ENCODE assay signal across 8 cellular contexts in genomic region chr10:7787150-7787856, GRCh38. TPM values are rescaled to one million over a fixed set of nuclear protein-coding genes. Genes with fewer than 3 reads are reported as not detected.
A peak's percentile ranks its signal among the peaks of the same experiment; 100 is the strongest.
DNase-seq lines count a peak whose midpoint lies in the region; FAIRE-seq and TF ChIP-seq lines count a peak whose summit lies in the region.

No MANE protein-coding gene starts in this region.

- H3K9me2 ChIP-seq in GM23248 (ENCODE audit: insufficient read depth) (no peaks in the 10 kb centered on the region), MM.1S (replicated peaks; ENCODE audit: insufficient read depth, low read length) (no peaks in the 10 kb centered on the region)

- H3K27ac Mint-ChIP-seq in neural progenitor cell = no peak overlapping the region

- no peak overlapping the region for H3K4me3 Mint-ChIP-seq in neural progenitor cell

- no peaks in the 10 kb centered on the region for H3K9me3 Mint-ChIP-seq in neural progenitor cell

- H3K4me1 ChIP-seq in GM23248 (ENCODE audit: insufficient read depth) (peaks cover 28% of the 10 kb centered on the region), MM.1S (ENCODE audit: low read length) (peaks cover 17% of the 10 kb centered on the region), neural progenitor cell (peaks cover 17% of the 10 kb centered on the region)

- H2AFZ ChIP-seq in GM23248 = peak overlapping the region; percentile 92
- peak overlapping the region; percentile 84 for H2AFZ ChIP-seq in MM.1S (ENCODE audit: low read length)
- H2AFZ ChIP-seq in neural progenitor cell (replicated peaks) = peak overlapping the region; percentile 85

- peaks cover 12% of the 10 kb centered on the region for H3K36me3 Mint-ChIP-seq in neural progenitor cell

- peak overlapping the region; percentile 99 for H3K4me2 ChIP-seq in GM23248 (ENCODE audit: unreplicated experiment)
- peak overlapping the region; percentile 84 for H3K4me2 ChIP-seq in MM.1S (ENCODE audit: low read depth, low read length)
- H3K4me2 ChIP-seq in neural progenitor cell = peak overlapping the region; percentile 82

- FAIRE-seq in urothelium cell line (lab: Jason Lieb, UNC) = no peak

- H4K20me1 ChIP-seq in GM23248 (ENCODE audit: insufficient read depth) (peaks cover 15% of the 10 kb centered on the region), MM.1S (ENCODE audit: insufficient read depth, low read length) (peaks cover 22% of the 10 kb centered on the region), neural progenitor cell (ENCODE audit: low read depth) (peaks cover 72% of the 10 kb centered on the region)

- H3K27me3 Mint-ChIP-seq in neural progenitor cell (ENCODE audit: insufficient read depth, low read depth) = no peaks in the 10 kb centered on the region

- H3K27ac ChIP-seq in GM23248 = peak overlapping the region; percentile 41
- H3K27ac ChIP-seq in MM.1S (ENCODE audit: low read length) = no peak overlapping the region
- H3K27ac ChIP-seq in neural progenitor cell = no peak overlapping the region

- 0 out of 2 replicates have a peak, but pooled peaks cover 6% of the 10 kb centered on the region for H3F3A ChIP-seq in GM23248 (ENCODE audit: insufficient read depth)
- no peaks in the 10 kb centered on the region for H3F3A ChIP-seq in MM.1S (ENCODE audit: insufficient read depth, low read length)
- H3F3A ChIP-seq in neural progenitor cell (ENCODE audit: low read depth) = no peaks in the 10 kb centered on the region

- H3K27me3 ChIP-seq in GM23248 (replicated peaks; ENCODE audit: insufficient read depth) = no peaks in the 10 kb centered on the region
- no peaks in the 10 kb centered on the region for H3K27me3 ChIP-seq in MM.1S (replicated peaks; ENCODE audit: insufficient read depth, low read length)
- H3K27me3 ChIP-seq in neural progenitor cell = no peaks in the 10 kb centered on the region

- H3K9me3 ChIP-seq in GM23248 (ENCODE audit: low read depth) = no peaks in the 10 kb centered on the region
- no peaks in the 10 kb centered on the region for H3K9me3 ChIP-seq in MM.1S (replicated peaks; ENCODE audit: insufficient read depth, low read length)
- no peaks in the 10 kb centered on the region for H3K9me3 ChIP-seq in neural progenitor cell (ENCODE audit: low read depth)

- DNase-seq in GM23248 (peak; percentile 76), MM.1S (no peak), epithelial cell of esophagus (ENCODE audit: low read depth) (peak; percentile 56), neural progenitor cell (ENCODE audit: low spot score) (no peak), OCI-M1 (lab: John Stamatoyannopoulos, UW) (no peak), DMS153 (lab: John Stamatoyannopoulos, UW) (no peak), urothelium cell line (ENCODE audit: low spot score) (no peak)

- H3K4me3 ChIP-seq in GM08714 (ENCODE audit: low read length) = peak overlapping the region; percentile 89
- peak overlapping the region; percentile 83 for H3K4me3 ChIP-seq in GM23248
- H3K4me3 ChIP-seq in MM.1S (ENCODE audit: low read length) = peak overlapping the region; percentile 90
- peak overlapping the region; percentile 88 for H3K4me3 ChIP-seq in epithelial cell of esophagus (ENCODE audit: low read length)
- peak overlapping the region; percentile 86 for H3K4me3 ChIP-seq in neural progenitor cell

- H3K79me2 ChIP-seq in GM23248 (ENCODE audit: insufficient read depth) (peaks cover 99% of the 10 kb centered on the region), MM.1S (ENCODE audit: low read length) (peaks cover 99% of the 10 kb centered on the region), neural progenitor cell (ENCODE audit: low read depth) (peaks cover 99% of the 10 kb centered on the region)

- H3K36me3 ChIP-seq in GM23248 (ENCODE audit: low read depth) (no peaks in the 10 kb centered on the region), MM.1S (replicated peaks; ENCODE audit: insufficient read depth, low read length) (no peaks in the 10 kb centered on the region; the same call in 1 of the 2 replicates), neural progenitor cell (peaks cover 7% of the 10 kb centered on the region)

- in situ Hi-C loops in GM23248 (cut with MboI) = no loop called here

- TF ChIP-seq CTCF in MM.1S (IDR thresholded peaks at IDR 0.05; ENCODE audit: low read length) (no peak), epithelial cell of esophagus (IDR thresholded peaks at IDR 0.05; ENCODE audit: insufficient read depth, low read depth, low read length, missing control alignments) (no peak), neural progenitor cell (IDR thresholded peaks at IDR 0.05) (no peak)

- 5 to 6% methylated on average over 23 to 26 of the region's 26 CpGs for WGBS in GM23248 (ENCODE audit: low coverage in 1 of 2, low lambda C conversion rate in 2 of 2, missing lambda C conversion rate in 2 of 2), 2 experiments

- H3K9ac ChIP-seq in GM23248 = peak overlapping the region; percentile 94
- peak overlapping the region; percentile 82 for H3K9ac ChIP-seq in MM.1S (ENCODE audit: low read length)
- H3K9ac ChIP-seq in neural progenitor cell = peak overlapping the region; percentile 81

- H3K4me1 Mint-ChIP-seq in neural progenitor cell = peaks cover 20% of the 10 kb centered on the region

RNA-seq across cellular contexts. Expression of gene KIN, which starts 0.5 kb away (rescaled TPM):
- total RNA-seq in GM23248 (2014; rRNA removed; shearing (Covaris generic)) = 3.8 and 7.8 TPM in 2 replicates
- 10.6 and 11.7 TPM in 2 replicates for polyA plus RNA-seq in GM23248 (2016; fragmentation: Nextera tagmentation; extraction: Ambion mirVana)
- total RNA-seq in neural progenitor cell (ENCODE audit: low replicate concordance) = 9.1 and 23.6 TPM in 2 replicates

RNA-seq across cellular contexts. Expression of gene ATP5F1C, which starts 0.7 kb away (rescaled TPM):
- total RNA-seq in GM23248 (2014; rRNA removed; shearing (Covaris generic)) = 229 and 315 TPM in 2 replicates
- 294 and 304 TPM in 2 replicates for polyA plus RNA-seq in GM23248 (2016; fragmentation: Nextera tagmentation; extraction: Ambion mirVana)
- 356 and 466 TPM in 2 replicates for total RNA-seq in neural progenitor cell (ENCODE audit: low replicate concordance)

RNA-seq across cellular contexts. Expression of gene TAF3, which starts 31.0 kb away (rescaled TPM):
- 1.7 and 2.4 TPM in 2 replicates for total RNA-seq in GM23248 (2014; rRNA removed; shearing (Covaris generic))
- polyA plus RNA-seq in GM23248 (2016; fragmentation: Nextera tagmentation; extraction: Ambion mirVana) = 4.4 and 5.5 TPM in 2 replicates
- total RNA-seq in neural progenitor cell (ENCODE audit: low replicate concordance) = 3.4 and 4.6 TPM in 2 replicates

Comparison
In these comparisons a context has a peak if more than half of its experiments do, and no peak if none do; other contexts are left out.
1. DNase-seq: peak in GM23248 (single experiment) and epithelial cell of esophagus (single experiment); none in MM.1S (single experiment), neural progenitor cell (single experiment), OCI-M1 (single experiment), DMS153 (single experiment) and urothelium cell line (single experiment).
2. Peak in every context shown above with its lines, with median percentiles within 50 percentile points of each other: H3K4me3 ChIP-seq, H2AFZ ChIP-seq, H3K4me2 ChIP-seq and H3K9ac ChIP-seq.